34 cellular contexts compared by ENCODE assay signal in genomic region chr17:33183487-33184026, GRCh38.
A peak's percentile ranks its signal among the peaks of the same experiment; 100 is the strongest.
DNase-seq lines count a peak whose midpoint lies in the region; ATAC-seq, FAIRE-seq and TF ChIP-seq lines count a peak whose summit lies in the region.
"Had no signal": no experiment of that assay in that cellular context is flagged by ENCODE, and none has a peak within 500 bp of the region (broad histone marks: within the 10 kb centered on the region; RNA-seq: fewer than 3 reads in every experiment).

No MANE protein-coding gene starts in this region.

- no peaks in the 10 kb centered on the region for H3K36me3 ChIP-seq in astrocyte (ENCODE audit: insufficient read depth, low read length)

- H3K9me3 ChIP-seq in astrocyte (ENCODE audit: insufficient read depth, low read depth, low read length), result no peaks in the 10 kb centered on the region
- H3K9me3 ChIP-seq: Caco-2 had no signal

- H3K9ac ChIP-seq in astrocyte (ENCODE audit: low read length), result no peak overlapping the region
- H3K9ac ChIP-seq: KMS-11 had no signal

- H2AFZ ChIP-seq in astrocyte (ENCODE audit: low read depth, low read length), result no peak overlapping the region
- H2AFZ ChIP-seq: PC-9 had no signal

- H3K4me1 ChIP-seq in astrocyte (ENCODE audit: insufficient read depth, low read length), result no peaks in the 10 kb centered on the region
- no peaks in the 10 kb centered on the region for H3K4me1 ChIP-seq in foreskin keratinocyte
- H3K4me1 ChIP-seq: Caco-2 had no signal

- no peaks in the 10 kb centered on the region for H3K79me2 ChIP-seq in astrocyte (ENCODE audit: insufficient read depth, low read length)

- TF ChIP-seq CTCF in AG09319 (IDR thresholded peaks at IDR 0.05; ENCODE audit: low read depth, low read length) (no peak), astrocyte (IDR thresholded peaks at IDR 0.05; ENCODE audit: insufficient read depth, low read depth, low read length) (no peak), foreskin keratinocyte (conservative IDR thresholded peaks at IDR 0.05) (no peak)

- FAIRE-seq in RCC 7860 (lab: Jason Lieb, UNC) (peak; percentile 32), astrocyte (lab: Jason Lieb, UNC) (no peak)
- FAIRE-seq: GM12878, H1 had no signal

- H3K36me3 Mint-ChIP-seq in astrocyte (ENCODE audit: low read depth, unreplicated experiment) (no peaks in the 10 kb centered on the region), immature natural killer cell (no peaks in the 10 kb centered on the region)
- H3K36me3 Mint-ChIP-seq: CD8-positive, alpha-beta T cell; IgD-negative memory B cell had no signal

- DNase-seq in AG09319 (ENCODE audit: extremely low read depth, low read depth) (peak; percentile 3), RCC 7860 (ENCODE audit: low spot score) (peak; percentile 11), astrocyte (ENCODE audit: low read depth) (peak; percentile 65), foreskin keratinocyte (peak; percentile 47 to 77), kidney glomerular epithelial cell (lab: John Stamatoyannopoulos, UW) (no peak), immature natural killer cell (no peak), DMS153 (lab: John Stamatoyannopoulos, UW) (no peak)
- DNase-seq: 8988T; ACHN; Caco-2; CD8-positive, alpha-beta T cell; DMS79; EL; GDM1; HCEC 1CT; NCI-H1092; NCI-H1436; NCI-H187; NCI-H2171 treated with DMSO at 0.1 percent for 48 hours; NCI-H345; NCI-H510A treated with DMSO at 0.1 percent for 48 hours; NCI-H774; NK-92 treated with Interleukin-12 subunit alpha and Interleukin-12 subunit beta, amount 100 ng/mL, for 24 hours; PC-9; RPMI8226; SHP77; SW 1271 had no signal

- ATAC-seq in foreskin keratinocyte (no peak), GM21717 (IDR thresholded peaks at IDR 0.05; ENCODE audit: unreplicated experiment) (no peak)
- ATAC-seq: CD8-positive, alpha-beta T cell; GM12878 had no signal

- no peaks in the 10 kb centered on the region for H3K9me3 Mint-ChIP-seq in astrocyte (ENCODE audit: unreplicated experiment)
- H3K9me3 Mint-ChIP-seq in immature natural killer cell, result peaks cover 0 to 4% (median 0%) of the 10 kb centered on the region in 6 donors
- H3K9me3 Mint-ChIP-seq: CD8-positive, alpha-beta T cell; IgD-negative memory B cell had no signal

- H3K4me3 Mint-ChIP-seq in astrocyte (ENCODE audit: unreplicated experiment) (no peak overlapping the region), immature natural killer cell (no peak overlapping the region)
- H3K4me3 Mint-ChIP-seq: B cell; CD8-positive, alpha-beta T cell; IgD-negative memory B cell had no signal

- no peak overlapping the region for H3K4me2 ChIP-seq in astrocyte (ENCODE audit: low read length)
- H3K4me2 ChIP-seq: KMS-11, PC-9 had no signal

- H3K27me3 Mint-ChIP-seq in astrocyte (ENCODE audit: low read depth, unreplicated experiment) (peaks cover 34% of the 10 kb centered on the region), immature natural killer cell (ENCODE audit: low read depth in 3 of 3) (peaks cover 3 to 28% (median 5%) of the 10 kb centered on the region in 3 donors)

- H3K27me3 ChIP-seq in astrocyte (ENCODE audit: insufficient read depth, low read length) (peaks cover 2% of the 10 kb centered on the region), foreskin keratinocyte (peaks cover under 1% of the 10 kb centered on the region)

- H3K27ac Mint-ChIP-seq in astrocyte (ENCODE audit: unreplicated experiment) (no peak overlapping the region), immature natural killer cell (no peak overlapping the region)
- H3K27ac Mint-ChIP-seq: B cell; CD8-positive, alpha-beta T cell; IgD-negative memory B cell had no signal

- no peak overlapping the region for H3K27ac ChIP-seq in astrocyte (ENCODE audit: low read depth, low read length)
- H3K27ac ChIP-seq in foreskin keratinocyte, result no peak overlapping the region
- H3K27ac ChIP-seq: C4-2B, KMS-11, PC-9 had no signal

- no peak overlapping the region for H3K4me3 ChIP-seq in astrocyte (ENCODE audit: insufficient read depth, low read depth, low read length)
- H3K4me3 ChIP-seq: GM12878, PC-9 had no signal

- H3K4me1 Mint-ChIP-seq in astrocyte (ENCODE audit: low read depth, unreplicated experiment) (no peaks in the 10 kb centered on the region), immature natural killer cell (no peaks in the 10 kb centered on the region)
- H3K4me1 Mint-ChIP-seq: B cell, IgD-negative memory B cell had no signal

- no peaks in the 10 kb centered on the region for H4K20me1 ChIP-seq in astrocyte (ENCODE audit: insufficient read depth, low read length)

Comparison
In these comparisons a context has a peak if more than half of its experiments do, and no peak if none do; other contexts are left out.
1. DNase-seq: peak in AG09319 (single experiment), RCC 7860 (single experiment), astrocyte (single experiment) and foreskin keratinocyte (2 of 2); none in kidney glomerular epithelial cell (single experiment), immature natural killer cell (0 of 3) and DMS153 (single experiment).